10 cellular contexts compared by ENCODE assay signal in the genomic region with DNA sequence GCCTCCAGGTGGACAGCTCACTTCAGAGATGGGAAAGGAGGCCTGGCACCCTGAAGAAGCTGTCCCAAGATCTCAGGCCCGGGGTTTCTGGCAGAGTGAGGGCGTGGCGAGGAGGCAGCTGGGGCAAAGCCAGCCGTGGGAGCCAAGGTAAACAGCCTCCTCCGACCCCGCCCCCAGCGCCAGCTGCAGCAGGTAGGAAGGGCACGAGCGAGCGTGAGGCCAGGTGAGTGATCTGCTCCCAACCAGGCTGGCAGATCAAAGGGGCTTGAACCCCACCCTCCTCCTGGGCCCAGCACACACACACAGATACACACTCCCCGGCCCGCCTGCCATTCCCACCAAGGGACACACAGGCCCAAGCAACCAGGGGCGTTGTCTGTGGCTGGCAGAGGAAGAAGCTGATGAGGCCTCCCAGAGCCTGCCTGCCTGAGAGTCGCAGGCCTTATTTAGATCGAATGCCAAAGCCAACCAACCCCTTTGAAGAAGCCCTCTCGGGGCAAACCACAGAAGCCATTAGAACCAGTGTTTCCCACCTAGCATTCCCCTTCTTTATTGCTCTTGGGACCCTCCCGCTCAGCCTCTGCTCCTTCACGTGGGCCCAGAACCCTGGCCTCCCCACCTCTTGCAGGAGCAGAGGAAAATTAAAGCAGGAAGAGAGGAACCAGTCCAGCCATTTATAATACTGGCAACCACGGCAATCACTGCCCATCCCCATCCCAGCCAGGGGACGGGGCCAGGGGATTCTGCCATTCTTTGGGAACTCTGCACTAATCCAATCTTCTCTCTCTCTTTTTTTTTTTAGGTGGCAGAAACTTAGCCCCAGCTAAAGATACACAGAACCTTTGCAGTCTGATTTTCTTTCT. TPM values are rescaled to one million over a fixed set of nuclear protein-coding genes. Genes with fewer than 3 reads are reported as not detected.
DNase-seq lines count a peak whose midpoint lies in the region; ATAC-seq and TF ChIP-seq lines count a peak whose summit lies in the region.
"Had no signal": no experiment of that assay in that cellular context is flagged by ENCODE, and none has a peak within 500 bp of the region (broad histone marks: within the 10 kb centered on the region; RNA-seq: fewer than 3 reads in every experiment).

No MANE protein-coding gene starts in this region.

- H3K27me3 Mint-ChIP-seq in activated CD4-positive, alpha-beta T cell treated with anti-CD3 and anti-CD28 coated beads, Interleukin-2, amount 10 ng/mL, durations not matched to agents 7 days and 5 days, result peaks cover 57% of the 10 kb centered on the region
- H3K27me3 Mint-ChIP-seq in activated CD8-positive, alpha-beta T cell treated with anti-CD3 and anti-CD28 coated beads for 36 hours, result peaks cover 23% of the 10 kb centered on the region

- H3K27ac Mint-ChIP-seq in activated CD4-positive, alpha-beta T cell treated with anti-CD3 and anti-CD28 coated beads, Interleukin-2, amount 10 ng/mL, durations not matched to agents 7 days and 5 days, result peak overlapping the region; percentile 81
- peak overlapping the region; percentile 16 for H3K27ac Mint-ChIP-seq in activated CD8-positive, alpha-beta T cell treated with anti-CD3 and anti-CD28 coated beads for 36 hours

- no peak for TF ChIP-seq CTCF in activated CD8-positive, alpha-beta T cell treated with anti-CD3 and anti-CD28 coated beads for 36 hours (IDR thresholded peaks at IDR 0.05)
- no peak for TF ChIP-seq CTCF in tibial nerve (IDR thresholded peaks at IDR 0.05)

- WGBS in tibial nerve, 2 donors, result 36 to 63% methylated on average over 18 to 19 of the region's 20 CpGs

- H3K4me3 Mint-ChIP-seq in activated CD4-positive, alpha-beta T cell treated with anti-CD3 and anti-CD28 coated beads, Interleukin-2, amount 10 ng/mL, durations not matched to agents 7 days and 5 days, result peak overlapping the region; percentile 73
- peak overlapping the region; percentile 73 for H3K4me3 Mint-ChIP-seq in activated CD8-positive, alpha-beta T cell treated with anti-CD3 and anti-CD28 coated beads for 36 hours

- TF ChIP-seq POLR2A in tibial nerve (IDR thresholded peaks at IDR 0.05), result no peak

- no peak for ATAC-seq in activated CD8-positive, alpha-beta T cell treated with anti-CD3 and anti-CD28 coated beads for 36 hours

- H3K36me3 ChIP-seq in tibial nerve, result no peaks in the 10 kb centered on the region
- H3K36me3 ChIP-seq: neutrophil had no signal

- no peak for TF ChIP-seq EP300 in tibial nerve (IDR thresholded peaks at IDR 0.05)

- H3K9me3 ChIP-seq in tibial nerve, result no peaks in the 10 kb centered on the region
- H3K9me3 ChIP-seq: neutrophil had no signal

- POLR2A ChIA-PET in activated CD4-positive, alpha-beta T cell treated with anti-CD3 and anti-CD28 coated beads, Interleukin-2, amount 10 ng/mL, durations not matched to agents 7 days and 5 days (lab: Charles Lee), result no interaction called here
- POLR2A ChIA-PET in activated CD8-positive, alpha-beta T cell treated with anti-CD3 and anti-CD28 coated beads for 36 hours (lab: Charles Lee), result interaction anchor here (1.2 to 3.3 kb wide), 4 partner anchors 70 to 78 kb away, joined by 3 to 19 read pairs (median 10); no protein-coding TSS in a partner anchor

- H3K27ac ChIP-seq in tibial nerve, result peak overlapping the region; percentile 45 to 91 (median 80)
- H3K27ac ChIP-seq: neutrophil had no signal

- DNase-seq in activated CD4-positive, alpha-beta T cell treated with anti-CD3 and anti-CD28 coated beads, Interleukin-2, amount 10 ng/mL, durations not matched to agents 7 days and 5 days, result no peak
- no peak for DNase-seq in activated CD4-positive, alpha-beta T cell treated with anti-CD3 and anti-CD28 coated beads for 1 hour
- DNase-seq in activated CD8-positive, alpha-beta T cell treated with anti-CD3 and anti-CD28 coated beads for 36 hours, result no peak
- peak; percentile 37 for DNase-seq in kidney glomerular epithelial cell (lab: John Stamatoyannopoulos, UW)
- no peak for DNase-seq in tibial nerve (ENCODE audit: low spot score in 2 of 2)
- DNase-seq in AML-193 (lab: John Stamatoyannopoulos, UW), result no peak
- no peak for DNase-seq in activated CD8-positive, alpha-beta memory T cell treated with anti-CD3 and anti-CD28 coated beads, Interleukin-2, amount 50 U/mL, for 4 hours
- DNase-seq in NCI-H1048 (lab: John Stamatoyannopoulos, UW), result no peak
- DNase-seq: dermis blood vessel endothelial cell had no signal

- intact Hi-C loops in activated CD8-positive, alpha-beta T cell treated with anti-CD3 and anti-CD28 coated beads for 36 hours (cut with micrococcal nuclease), result no loop called here

- peaks cover 60% of the 10 kb centered on the region for H3K4me1 Mint-ChIP-seq in activated CD4-positive, alpha-beta T cell treated with anti-CD3 and anti-CD28 coated beads, Interleukin-2, amount 10 ng/mL, durations not matched to agents 7 days and 5 days
- peaks cover 60% of the 10 kb centered on the region for H3K4me1 Mint-ChIP-seq in activated CD8-positive, alpha-beta T cell treated with anti-CD3 and anti-CD28 coated beads for 36 hours (ENCODE audit: low read depth)

- no peaks in the 10 kb centered on the region for H3K36me3 Mint-ChIP-seq in activated CD4-positive, alpha-beta T cell treated with anti-CD3 and anti-CD28 coated beads, Interleukin-2, amount 10 ng/mL, durations not matched to agents 7 days and 5 days (ENCODE audit: low read depth)
- peaks cover 2% of the 10 kb centered on the region for H3K36me3 Mint-ChIP-seq in activated CD8-positive, alpha-beta T cell treated with anti-CD3 and anti-CD28 coated beads for 36 hours (ENCODE audit: low read depth)

- peaks cover 0 to 95% (median 69%) of the 10 kb centered on the region in 4 donors for H3K4me1 ChIP-seq in tibial nerve

- CTCF ChIA-PET in activated CD4-positive, alpha-beta T cell treated with anti-CD3 and anti-CD28 coated beads, Interleukin-2, amount 10 ng/mL, durations not matched to agents 7 days and 5 days (lab: Charles Lee), result interaction anchor here (0.6 to 1.0 kb wide), 3 partner anchors 9 to 31 kb away, joined by 3 to 4 read pairs (median 3); no protein-coding TSS in a partner anchor
- CTCF ChIA-PET in activated CD8-positive, alpha-beta T cell treated with anti-CD3 and anti-CD28 coated beads for 36 hours (lab: Charles Lee), result interaction anchor here (0.6 to 2.0 kb wide), 2 partner anchors 69 to 254 kb away, joined by 3 to 7 read pairs; no protein-coding TSS in a partner anchor

- H3K4me3 ChIP-seq in tibial nerve, result no peak overlapping the region

- H3K27me3 ChIP-seq in tibial nerve, result peaks cover 0 to 5% of the 10 kb centered on the region in 2 donors

- H3K9me3 Mint-ChIP-seq in activated CD4-positive, alpha-beta T cell treated with anti-CD3 and anti-CD28 coated beads, Interleukin-2, amount 10 ng/mL, durations not matched to agents 7 days and 5 days, result no peaks in the 10 kb centered on the region
- H3K9me3 Mint-ChIP-seq in activated CD8-positive, alpha-beta T cell treated with anti-CD3 and anti-CD28 coated beads for 36 hours, result no peaks in the 10 kb centered on the region

RNA-seq across cellular contexts. Expression of gene PDGFB, which starts 5.0 kb away (rescaled TPM):
- total RNA-seq in activated CD4-positive, alpha-beta T cell treated with anti-CD3 and anti-CD28 coated beads, Interleukin-2, amount 10 ng/mL, durations not matched to agents 7 days and 5 days, result 1 to 10 TPM in 1 of 2 experiments, under 1 TPM in 1; 0.89 to 1.1 TPM
- 1 to 10 TPM; 1.7 to 3.0 TPM for total RNA-seq in activated CD8-positive, alpha-beta T cell treated with anti-CD3 and anti-CD28 coated beads for 36 hours
- 10 to 100 TPM in 2 of 4 donors, 1 to 10 TPM in 2; 7.5 to 22.2 (median 10.2) TPM for total RNA-seq in tibial nerve
